Comparison of ENCODE assay signal across 4 cellular contexts in the genomic region with DNA sequence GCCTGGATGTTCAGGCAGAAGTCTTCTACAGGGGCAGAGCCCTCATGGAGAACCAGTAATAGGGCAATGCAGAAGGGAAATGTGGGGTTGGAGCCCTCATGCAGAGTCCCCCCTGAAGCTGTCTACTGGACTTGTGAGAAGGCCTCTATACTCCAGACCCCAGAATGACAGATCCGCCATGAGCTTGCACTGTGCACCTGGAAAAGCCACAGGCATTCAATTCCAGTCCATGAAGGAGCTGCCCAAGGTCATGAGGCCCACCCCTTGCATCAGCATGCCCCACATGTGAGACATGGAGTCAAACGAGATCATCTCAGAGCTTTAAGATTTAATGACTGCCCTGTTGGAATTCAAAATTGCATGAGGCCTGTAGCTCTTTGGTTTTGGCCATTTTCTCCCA. TPM values are rescaled to one million over a fixed set of nuclear protein-coding genes. Genes with fewer than 3 reads are reported as not detected.
"Had no signal": no experiment of that assay in that cellular context is flagged by ENCODE, and none has a peak within 500 bp of the region (broad histone marks: within the 10 kb centered on the region; RNA-seq: fewer than 3 reads in every experiment).

No MANE protein-coding gene starts in this region.

- H3K4me3 ChIP-seq: GM12878 had no signal

- DNase-seq: GDM1, GF-D8 had no signal

- ATAC-seq: GM12878 had no signal

RNA-seq across cellular contexts. Expression of gene ZNF679, which starts 4.9 kb away (rescaled TPM):
- total RNA-seq: G401, GM12878 had no signal
- polyA plus RNA-seq: GM12878 had no signal

RNA-seq across cellular contexts. Expression of gene ZNF735, which starts 16.4 kb away (rescaled TPM):
- total RNA-seq: G401, GM12878 had no signal
- polyA plus RNA-seq: GM12878 had no signal
